31 cellular contexts compared by ENCODE assay signal in genomic region chr7:31819031-31819430, GRCh38.
DNase-seq lines count a peak whose midpoint lies in the region; FAIRE-seq and TF ChIP-seq lines count a peak whose summit lies in the region.
"Had no signal": no experiment of that assay in that cellular context is flagged by ENCODE, and none has a peak within 500 bp of the region (broad histone marks: within the 10 kb centered on the region; RNA-seq: fewer than 3 reads in every experiment).

No MANE protein-coding gene starts in this region.

- H3K27ac ChIP-seq in neural cell (ENCODE audit: low read length) = no peak overlapping the region
- H3K27ac ChIP-seq: 22Rv1; A549; BLaER1; BLaER1 treated with 17β-estradiol and CSF1 and Interleukin-3, amounts not matched to agents 10 nM and 100 nM; C4-2B had no signal

- no peak for TF ChIP-seq CTCF in neural cell (IDR thresholded peaks at IDR 0.05; ENCODE audit: poor library complexity, severe bottlenecking)

- H3K27me3 ChIP-seq in neural cell (ENCODE audit: insufficient read depth, low read depth, low read length) = no peaks in the 10 kb centered on the region
- H3K27me3 ChIP-seq: BE2C; BLaER1; BLaER1 treated with 17β-estradiol and CSF1 and Interleukin-3, amounts not matched to agents 10 nM and 100 nM had no signal

- no peaks in the 10 kb centered on the region for H3K79me2 ChIP-seq in neural cell (replicated peaks; ENCODE audit: insufficient read depth, low read length)

- no peaks in the 10 kb centered on the region for H3F3A ChIP-seq in neural cell (ENCODE audit: insufficient read depth, low read length, poor library complexity, severe bottlenecking)

- H3K9me3 ChIP-seq in neural cell (ENCODE audit: low read length) = no peaks in the 10 kb centered on the region
- H3K9me3 ChIP-seq: A549; BE2C; BLaER1; BLaER1 treated with 17β-estradiol and CSF1 and Interleukin-3, amounts not matched to agents 10 nM and 100 nM; Caco-2 had no signal

- H3K4me3 ChIP-seq in neural cell (ENCODE audit: low read length) = no peak overlapping the region
- H3K4me3 ChIP-seq: A549; BLaER1; BLaER1 treated with 17β-estradiol and CSF1 and Interleukin-3, amounts not matched to agents 10 nM and 100 nM had no signal

- no peak for DNase-seq in HTR-8/SVneo (ENCODE audit: insufficient read length, low spot score)
- DNase-seq in NCI-H2171 (lab: John Stamatoyannopoulos, UW) = no peak
- DNase-seq in SKM-1 (lab: John Stamatoyannopoulos, UW; ENCODE audit: unreplicated experiment) = no peak
- DNase-seq: 8988T; ACHN; AML-193; BE2C; C1 segment of cervical spinal cord; Caco-2; Calu3; CD4-positive, alpha-beta memory T cell; CD4-positive, alpha-beta T cell; CD4-positive, CD25-positive, alpha-beta regulatory T cell; CD8-positive, alpha-beta memory T cell; CD8-positive, alpha-beta T cell; COR-L47; DMS 273 treated with DMSO at 0.1 percent for 48 hours; DMS153; DMS53; DMS79; DMS79 treated with DMSO at 0.1 percent for 48 hours; DND-41; EL had no signal

- peak overlapping the region; percentile 20 for H3K4me2 ChIP-seq in neural cell (ENCODE audit: low read length)
- H3K4me2 ChIP-seq: A549; BLaER1; BLaER1 treated with 17β-estradiol and CSF1 and Interleukin-3, amounts not matched to agents 10 nM and 100 nM had no signal

- H3K9me2 ChIP-seq in neural cell (ENCODE audit: insufficient read depth, low read length) = no peaks in the 10 kb centered on the region

- H3K9ac ChIP-seq in neural cell (ENCODE audit: low read length) = no peak overlapping the region
- H3K9ac ChIP-seq: BLaER1; BLaER1 treated with 17β-estradiol and CSF1 and Interleukin-3, amounts not matched to agents 10 nM and 100 nM had no signal

- peak; percentile 92 for TF ChIP-seq EP300 in neural cell (conservative IDR thresholded peaks at IDR 0.05; ENCODE audit: poor library complexity, severe bottlenecking)

- H4K20me1 ChIP-seq in neural cell (ENCODE audit: insufficient read depth) = no peaks in the 10 kb centered on the region
- H4K20me1 ChIP-seq: BLaER1; BLaER1 treated with 17β-estradiol and CSF1 and Interleukin-3, amounts not matched to agents 10 nM and 100 nM had no signal

- no peak overlapping the region for H2AFZ ChIP-seq in neural cell (ENCODE audit: low read depth, low read length)

- peak; percentile 48 for FAIRE-seq in HTR-8/SVneo (lab: Jason Lieb, UNC)
- FAIRE-seq: A204.1, A549, D721Med had no signal

- no peaks in the 10 kb centered on the region for H3K36me3 ChIP-seq in neural cell (ENCODE audit: insufficient read depth, low read length)
- H3K36me3 ChIP-seq: BE2C; BLaER1; BLaER1 treated with 17β-estradiol and CSF1 and Interleukin-3, amounts not matched to agents 10 nM and 100 nM had no signal

- no peak for TF ChIP-seq RAD21 in neural cell (conservative IDR thresholded peaks at IDR 0.05)

TF ChIP-seq in neural cell, 6 proteins besides CTCF, POLR2A, EP300 and RAD21:
- no peak for TF ChIP-seq SMC3 (conservative IDR thresholded peaks at IDR 0.05; ENCODE audit: poor library complexity)
- no peak for TF ChIP-seq TAF1 (IDR thresholded peaks at IDR 0.05; ENCODE audit: low read depth)
- TF ChIP-seq POLR2AphosphoS5 (IDR thresholded peaks at IDR 0.05) = peak; percentile 88
